ENCODE assay signal across 26 cellular contexts in genomic region chr15:80633235-80633634, GRCh38.
"Had no signal": no experiment of that assay in that cellular context is flagged by ENCODE, and none has a peak within 500 bp of the region (broad histone marks: within the 10 kb centered on the region; RNA-seq: fewer than 3 reads in every experiment).

No MANE protein-coding gene starts in this region.

- H3K27me3 Mint-ChIP-seq: dendritic cell treated with granulocyte-macrophage colony-stimulating factor and Interleukin-4, amounts not matched to agents 40 ng/mL and 50 ng/mL, for 4 days had no signal

- H3K27ac Mint-ChIP-seq: dendritic cell treated with granulocyte-macrophage colony-stimulating factor and Interleukin-4, amounts not matched to agents 40 ng/mL and 50 ng/mL, for 4 days; effector memory CD8-positive, alpha-beta T cell; endodermal cell had no signal

- H3K27ac ChIP-seq: colonic mucosa, coronary artery, dorsolateral prefrontal cortex, epithelial cell of prostate, esophagus muscularis mucosa, esophagus squamous epithelium, foreskin keratinocyte, gastrocnemius medialis, gastroesophageal sphincter, heart left ventricle, heart right ventricle, hepatocyte had no signal

- H3K9me3 Mint-ChIP-seq: dendritic cell treated with granulocyte-macrophage colony-stimulating factor and Interleukin-4, amounts not matched to agents 40 ng/mL and 50 ng/mL, for 4 days; effector memory CD8-positive, alpha-beta T cell; endodermal cell had no signal

- H3K4me1 ChIP-seq: colonic mucosa, esophagus muscularis mucosa, gastrocnemius medialis, gastroesophageal sphincter had no signal

- H3K27me3 ChIP-seq: colonic mucosa, esophagus muscularis mucosa, esophagus squamous epithelium, foreskin keratinocyte, gastrocnemius medialis, gastroesophageal sphincter, heart left ventricle, heart right ventricle, hepatocyte had no signal

- DNase-seq: colonic mucosa; cortex of kidney; dermis blood vessel endothelial cell; dorsolateral prefrontal cortex; effector CD4-positive, alpha-beta T cell; effector CD8-positive, alpha-beta T cell; effector memory CD4-positive, alpha-beta T cell; effector memory CD8-positive, alpha-beta T cell; endodermal cell; erythroblast; esophagus squamous epithelium; foreskin fibroblast; foreskin keratinocyte; foreskin melanocyte; gastrocnemius medialis; glutamatergic neuron; head of caudate nucleus; heart left ventricle; heart right ventricle had no signal

- ATAC-seq: effector memory CD8-positive, alpha-beta T cell; esophagus mucosa; gastrocnemius medialis; gastroesophageal sphincter; heart left ventricle; heart right ventricle had no signal

- H3K4me3 Mint-ChIP-seq: dendritic cell treated with granulocyte-macrophage colony-stimulating factor and Interleukin-4, amounts not matched to agents 40 ng/mL and 50 ng/mL, for 4 days; effector memory CD8-positive, alpha-beta T cell; endodermal cell had no signal

- H3K4me3 ChIP-seq: colonic mucosa, coronary artery, dorsolateral prefrontal cortex, esophagus muscularis mucosa, esophagus squamous epithelium, gastrocnemius medialis, gastroesophageal sphincter, heart left ventricle, heart right ventricle, hepatocyte had no signal

- H3K9me3 ChIP-seq: colonic mucosa, esophagus muscularis mucosa, esophagus squamous epithelium, gastrocnemius medialis, gastroesophageal sphincter, heart left ventricle, heart right ventricle had no signal

- H3K36me3 ChIP-seq: colonic mucosa, esophagus muscularis mucosa, esophagus squamous epithelium, gastrocnemius medialis, gastroesophageal sphincter, heart left ventricle, heart right ventricle had no signal
